In genomic region chr20:21096321-21097043, GRCh38 we compare ENCODE assay signal across 9 cellular contexts. TPM values are rescaled to one million over a fixed set of nuclear protein-coding genes. Genes with fewer than 3 reads are reported as not detected.
DNase-seq lines count a peak whose midpoint lies in the region; ATAC-seq and TF ChIP-seq lines count a peak whose summit lies in the region.
"Had no signal": no experiment of that assay in that cellular context is flagged by ENCODE, and none has a peak within 500 bp of the region (broad histone marks: within the 10 kb centered on the region; RNA-seq: fewer than 3 reads in every experiment).

No MANE protein-coding gene starts in this region.

- CTCF ChIA-PET in activated CD4-positive, alpha-beta T cell treated with anti-CD3 and anti-CD28 coated beads, Interleukin-2, amount 10 ng/mL, durations not matched to agents 7 days and 5 days (lab: Charles Lee) = no interaction called here

- no peak overlapping the region for H3K27ac ChIP-seq in GM23248

- H3K9me3 ChIP-seq in GM23248 (ENCODE audit: low read depth) = no peaks in the 10 kb centered on the region

- DNase-seq in AG08396 (ENCODE audit: low spot score) (peak; percentile 64), GM23248 (peak; percentile 48), NCI-H69 (lab: John Stamatoyannopoulos, UW) (peak; percentile 11), erythroblast (lab: John Stamatoyannopoulos, UW) (peak; percentile 15 to 40), middle frontal gyrus (ENCODE audit: extremely low spot score, low spot score) (no peak), HuH-7 (ENCODE audit: low spot score) (no peak)
- DNase-seq in activated CD4-positive, alpha-beta T cell treated with anti-CD3 and anti-CD28 coated beads, Interleukin-2, amount 10 ng/mL, durations not matched to agents 7 days and 5 days = no peak

- H3K4me1 ChIP-seq in GM23248 (ENCODE audit: insufficient read depth) = no peaks in the 10 kb centered on the region

- H3K4me3 Mint-ChIP-seq in activated CD4-positive, alpha-beta T cell treated with anti-CD3 and anti-CD28 coated beads, Interleukin-2, amount 10 ng/mL, durations not matched to agents 7 days and 5 days = no peak overlapping the region

- H3K9me2 ChIP-seq in GM23248 (ENCODE audit: insufficient read depth) = no peaks in the 10 kb centered on the region

- no peak overlapping the region for H2AFZ ChIP-seq in GM23248

- H3K79me2 ChIP-seq in GM23248 (ENCODE audit: insufficient read depth) = no peaks in the 10 kb centered on the region

- peaks cover 62% of the 10 kb centered on the region for H3K27me3 ChIP-seq in GM23248 (replicated peaks; ENCODE audit: insufficient read depth)

- H3K4me1 Mint-ChIP-seq in activated CD4-positive, alpha-beta T cell treated with anti-CD3 and anti-CD28 coated beads, Interleukin-2, amount 10 ng/mL, durations not matched to agents 7 days and 5 days = peaks cover 23% of the 10 kb centered on the region

- no peak for TF ChIP-seq POLR2A in erythroblast (IDR thresholded peaks at IDR 0.05; ENCODE audit: low read length)

- H3K9ac ChIP-seq in GM23248 = no peak overlapping the region

- no peaks in the 10 kb centered on the region for H3F3A ChIP-seq in GM23248 (ENCODE audit: insufficient read depth)

- H4K20me1 ChIP-seq in GM23248 (ENCODE audit: insufficient read depth) = no peaks in the 10 kb centered on the region

- in situ Hi-C loops in GM23248 (cut with MboI) = loop anchor here (10.0 kb wide), 1 partner anchor 62 kb away; no protein-coding TSS in a partner anchor

- H3K36me3 Mint-ChIP-seq in activated CD4-positive, alpha-beta T cell treated with anti-CD3 and anti-CD28 coated beads, Interleukin-2, amount 10 ng/mL, durations not matched to agents 7 days and 5 days (ENCODE audit: low read depth) = peaks cover 3% of the 10 kb centered on the region

- no peaks in the 10 kb centered on the region for H3K36me3 ChIP-seq in GM23248 (ENCODE audit: low read depth)

- POLR2A ChIA-PET in activated CD4-positive, alpha-beta T cell treated with anti-CD3 and anti-CD28 coated beads, Interleukin-2, amount 10 ng/mL, durations not matched to agents 7 days and 5 days (lab: Charles Lee) = no interaction called here

- H3K27ac Mint-ChIP-seq in activated CD4-positive, alpha-beta T cell treated with anti-CD3 and anti-CD28 coated beads, Interleukin-2, amount 10 ng/mL, durations not matched to agents 7 days and 5 days = no peak overlapping the region

- H3K27me3 Mint-ChIP-seq in activated CD4-positive, alpha-beta T cell treated with anti-CD3 and anti-CD28 coated beads, Interleukin-2, amount 10 ng/mL, durations not matched to agents 7 days and 5 days = peaks cover 83% of the 10 kb centered on the region

- no peaks in the 10 kb centered on the region for H3K9me3 Mint-ChIP-seq in activated CD4-positive, alpha-beta T cell treated with anti-CD3 and anti-CD28 coated beads, Interleukin-2, amount 10 ng/mL, durations not matched to agents 7 days and 5 days

- no peak overlapping the region for H3K4me2 ChIP-seq in GM23248 (ENCODE audit: unreplicated experiment)

- ATAC-seq in HG02840 (IDR thresholded peaks at IDR 0.05; ENCODE audit: low FRiP score, unreplicated experiment) = no peak

- H3K4me3 ChIP-seq in GM23248 = no peak overlapping the region

- WGBS in GM23248 (ENCODE audit: low coverage in 1 of 2, low lambda C conversion rate in 2 of 2, missing lambda C conversion rate in 2 of 2), 2 experiments = 17 to 21% methylated on average over 10 of the region's 10 CpGs

RNA-seq across cellular contexts. Expression of gene LINC00237, which starts 9.7 kb away (rescaled TPM):
- total RNA-seq in GM23248 (2014; rRNA removed; shearing (Covaris generic)) = not detected in 2 replicates
- not detected in 2 replicates for polyA plus RNA-seq in GM23248 (2016; fragmentation: Nextera tagmentation; extraction: Ambion mirVana)
- total RNA-seq in activated CD4-positive, alpha-beta T cell treated with anti-CD3 and anti-CD28 coated beads, Interleukin-2, amount 10 ng/mL, durations not matched to agents 7 days and 5 days = not detected
- total RNA-seq: T-helper 1 cell treated with Interleukin-12 subunit alpha and Interleukin-12 subunit beta and Interleukin-4 antibody, amounts not matched to agents 30 ng/mL and 1 ng/mL, for 36 hours had no signal

RNA-seq across cellular contexts. Expression of gene KIZ, which starts 29.4 kb away (rescaled TPM):
- 24.5 and 35.9 TPM in 2 replicates for total RNA-seq in GM23248 (2014; rRNA removed; shearing (Covaris generic))
- 15.2 and 15.4 TPM in 2 replicates for polyA plus RNA-seq in GM23248 (2016; fragmentation: Nextera tagmentation; extraction: Ambion mirVana)
- 10 to 100 TPM; 13.6 to 15.3 TPM for total RNA-seq in activated CD4-positive, alpha-beta T cell treated with anti-CD3 and anti-CD28 coated beads, Interleukin-2, amount 10 ng/mL, durations not matched to agents 7 days and 5 days

Comparison
In these comparisons a context has a peak if more than half of its experiments do, and no peak if none do; other contexts are left out.
1. DNase-seq: peak in AG08396 (single experiment), GM23248 (single experiment), NCI-H69 (single experiment) and erythroblast (2 of 2); none in activated CD4-positive, alpha-beta T cell treated with anti-CD3 and anti-CD28 coated beads, Interleukin-2, amount 10 ng/mL, durations not matched to agents 7 days and 5 days (single experiment), middle frontal gyrus (single experiment) and HuH-7 (single experiment).